ENCODE assay signal across 13 cellular contexts in genomic region chr11:32792111-32792947, GRCh38. TPM values are rescaled to one million over a fixed set of nuclear protein-coding genes. Genes with fewer than 3 reads are reported as not detected.
A peak's percentile ranks its signal among the peaks of the same experiment; 100 is the strongest.
DNase-seq lines count a peak whose midpoint lies in the region; ATAC-seq and TF ChIP-seq lines count a peak whose summit lies in the region.
"Had no signal": no experiment of that assay in that cellular context is flagged by ENCODE, and none has a peak within 500 bp of the region (broad histone marks: within the 10 kb centered on the region; RNA-seq: fewer than 3 reads in every experiment).

No MANE protein-coding gene starts in this region.

- H3K4ac ChIP-seq in mesenchymal stem cell (ENCODE audit: low read depth in 1 of 2, low read length in 2 of 2) = no peak overlapping the region

- H4K8ac ChIP-seq in mesenchymal stem cell (ENCODE audit: low read length) = no peak overlapping the region

- H3K36me3 ChIP-seq in mesenchymal stem cell (ENCODE audit: control insufficient read depth in 1 of 2, insufficient read depth in 2 of 2, low read depth in 1 of 2, low read length in 2 of 2) (no peaks in the 10 kb centered on the region), colonic mucosa (no peaks in the 10 kb centered on the region)
- H3K36me3 ChIP-seq: brain microvascular endothelial cell had no signal

- intact Hi-C loops in activated B cell treated with CpG ODN at 0.5 μM for 24 hours (cut with micrococcal nuclease) (loop anchor here (10.0 kb wide), 1 partner anchor 208 kb away; the partner anchor contains the start of gene EIF3M), colonic mucosa (cut with DNase I) (loop anchor here (5.0 kb wide), 1 partner anchor 470 kb away; no protein-coding TSS in a partner anchor)

- no peak overlapping the region for H3K27ac Mint-ChIP-seq in activated B cell treated with CpG ODN at 0.5 μM for 24 hours
- H3K27ac Mint-ChIP-seq: activated CD4-positive, alpha-beta T cell treated with anti-CD3 and anti-CD28 coated beads, Interleukin-2, amount 10 ng/mL, durations not matched to agents 24 days and 14 days; stimulated activated naive CD8-positive, alpha-beta T cell treated with anti-CD3 and anti-CD28 coated beads, Interleukin-15, amount 100 ng/mL, for 72 hours had no signal

- H3K4me2 ChIP-seq in mesenchymal stem cell (ENCODE audit: low read length, poor library complexity, severe bottlenecking) = peak overlapping the region; percentile 39

- TF ChIP-seq CTCF in activated B cell treated with CpG ODN at 0.5 μM for 24 hours (IDR thresholded peaks at IDR 0.05) (no peak), colonic mucosa (IDR thresholded peaks at IDR 0.05) (no peak)

- H3K4me1 ChIP-seq in mesenchymal stem cell (ENCODE audit: control insufficient read depth, insufficient read depth, low read depth, low read length) (no peaks in the 10 kb centered on the region), colonic mucosa (no peaks in the 10 kb centered on the region)

- H2BK5ac ChIP-seq in mesenchymal stem cell (ENCODE audit: low read depth, low read length, poor library complexity, severe bottlenecking) = no peak overlapping the region

- H3K27me3 ChIP-seq in mesenchymal stem cell (ENCODE audit: control insufficient read depth in 1 of 2, insufficient read depth in 1 of 2, low read length in 2 of 2) = peaks cover 4 to 8% of the 10 kb centered on the region in 2 experiments
- H3K27me3 ChIP-seq in colonic mucosa = no peaks in the 10 kb centered on the region
- H3K27me3 ChIP-seq: brain microvascular endothelial cell had no signal

- ATAC-seq in GM18498 (IDR thresholded peaks at IDR 0.05; ENCODE audit: unreplicated experiment) = peak; percentile 8
- ATAC-seq in HG02840 (IDR thresholded peaks at IDR 0.05; ENCODE audit: low FRiP score, unreplicated experiment) = peak; percentile 16
- no peak for ATAC-seq in activated B cell treated with CpG ODN at 0.5 μM for 24 hours (ENCODE audit: low read depth)

- H3K14ac ChIP-seq in mesenchymal stem cell (ENCODE audit: low read length in 2 of 2) = no peak overlapping the region

- H3K9me3 ChIP-seq in mesenchymal stem cell (ENCODE audit: control insufficient read depth, low read length) (no peaks in the 10 kb centered on the region), colonic mucosa (no peaks in the 10 kb centered on the region)

- no peak overlapping the region for H2AK5ac ChIP-seq in mesenchymal stem cell (ENCODE audit: low read length, severe bottlenecking)

- CTCF ChIA-PET in activated B cell treated with CpG ODN at 0.5 μM for 24 hours (lab: Charles Lee) = interaction anchor here (1.0 to 3.3 kb wide), 5 partner anchors 32 to 1685 kb away, joined by 3 to 23 read pairs (median 4); no protein-coding TSS in a partner anchor

- 39% methylated on average over 4 of the region's 6 CpGs for WGBS in mesenchymal stem cell

- peak overlapping the region; percentile 77 for H3K9ac ChIP-seq in mesenchymal stem cell (ENCODE audit: low read length)
- H3K9ac ChIP-seq in colonic mucosa (ENCODE audit: low read depth in 2 of 2, low read length in 2 of 2) = no peak overlapping the region

- no peak overlapping the region for H2AFZ ChIP-seq in mesenchymal stem cell (ENCODE audit: low read depth, low read length)

- DNase-seq in activated B cell treated with CpG ODN at 0.5 μM for 24 hours (no peak), mesenchymal stem cell (no peak), C1 segment of cervical spinal cord (lab: John Stamatoyannopoulos, UW) (no peak), SIG-M5 (lab: John Stamatoyannopoulos, UW) (no peak), colonic mucosa (no peak), DMS53 treated with DMSO at 0.1 percent for 48 hours (lab: John Stamatoyannopoulos, UW; ENCODE audit: unreplicated experiment) (no peak)

- no peak overlapping the region for H2BK120ac ChIP-seq in mesenchymal stem cell (ENCODE audit: low read depth, low read length)

- H3K79me1 ChIP-seq in mesenchymal stem cell (replicated peaks; ENCODE audit: low read length, poor library complexity, severe bottlenecking) = no peaks in the 10 kb centered on the region

- no peak overlapping the region for H2BK12ac ChIP-seq in mesenchymal stem cell (ENCODE audit: low read length in 2 of 2)

- H3K4me1 Mint-ChIP-seq in activated B cell treated with CpG ODN at 0.5 μM for 24 hours = peaks cover 6% of the 10 kb centered on the region
- H3K4me1 Mint-ChIP-seq: stimulated activated naive CD8-positive, alpha-beta T cell treated with anti-CD3 and anti-CD28 coated beads, Interleukin-15, amount 100 ng/mL, for 72 hours had no signal

- H4K91ac ChIP-seq in mesenchymal stem cell (ENCODE audit: low read length) = no peak overlapping the region

- no peaks in the 10 kb centered on the region for H3K27me3 Mint-ChIP-seq in activated B cell treated with CpG ODN at 0.5 μM for 24 hours
- H3K27me3 Mint-ChIP-seq: stimulated activated naive CD8-positive, alpha-beta T cell treated with anti-CD3 and anti-CD28 coated beads, Interleukin-15, amount 100 ng/mL, for 72 hours had no signal

- H3K23ac ChIP-seq in mesenchymal stem cell (ENCODE audit: low read length in 2 of 2) = no peak overlapping the region

- H3K9me3 Mint-ChIP-seq in activated B cell treated with CpG ODN at 0.5 μM for 24 hours = no peaks in the 10 kb centered on the region
- H3K9me3 Mint-ChIP-seq: activated CD4-positive, alpha-beta T cell treated with anti-CD3 and anti-CD28 coated beads, Interleukin-2, amount 10 ng/mL, durations not matched to agents 24 days and 14 days; stimulated activated naive CD8-positive, alpha-beta T cell treated with anti-CD3 and anti-CD28 coated beads, Interleukin-15, amount 100 ng/mL, for 72 hours had no signal

- no peaks in the 10 kb centered on the region for H3K36me3 Mint-ChIP-seq in activated B cell treated with CpG ODN at 0.5 μM for 24 hours (ENCODE audit: low read depth)

- no peak overlapping the region for H3K18ac ChIP-seq in mesenchymal stem cell (ENCODE audit: low read depth in 1 of 2, low read length in 2 of 2)

- H2BK15ac ChIP-seq in mesenchymal stem cell (ENCODE audit: low read depth, poor library complexity, severe bottlenecking) = no peak overlapping the region

- H3K4me3 Mint-ChIP-seq in activated B cell treated with CpG ODN at 0.5 μM for 24 hours = peak overlapping the region; percentile 15

- POLR2A ChIA-PET in activated B cell treated with CpG ODN at 0.5 μM for 24 hours (lab: Charles Lee) = no interaction called here

- H3K27ac ChIP-seq in mesenchymal stem cell (ENCODE audit: low read length, poor library complexity, severe bottlenecking) (no peak overlapping the region), colonic mucosa (no peak overlapping the region)
- H3K27ac ChIP-seq: brain microvascular endothelial cell had no signal

- H3K4me3 ChIP-seq in mesenchymal stem cell (ENCODE audit: insufficient read depth in 1 of 2, low read depth in 1 of 2, low read length in 2 of 2) (peak overlapping the region in 1 of 2 experiments; percentile 59), colonic mucosa (no peak overlapping the region)

RNA-seq across cellular contexts. Expression of gene CCDC73, which starts 2.1 kb away (rescaled TPM):
- 0.07 TPM in 1 of 2 replicates, not detected in the other for total RNA-seq in activated B cell treated with CpG ODN at 0.5 μM for 24 hours
- 0.01 TPM for polyA plus RNA-seq in mesenchymal stem cell (2013, experiment 1 of 2)
- polyA plus RNA-seq in mesenchymal stem cell (2013, experiment 2 of 2) = not detected
- not detected for total RNA-seq in colonic mucosa
- total RNA-seq: activated CD4-positive, alpha-beta T cell treated with anti-CD3 and anti-CD28 coated beads, Interleukin-2, amount 10 ng/mL, durations not matched to agents 24 days and 14 days; LHCN-M2; skeletal muscle tissue had no signal

RNA-seq across cellular contexts. Expression of gene PRRG4, which starts 37.4 kb away (rescaled TPM):
- total RNA-seq in activated B cell treated with CpG ODN at 0.5 μM for 24 hours = 0.17 and 0.33 TPM in 2 replicates
- polyA plus RNA-seq in mesenchymal stem cell (2013, experiment 1 of 2) = 0.37 TPM
- polyA plus RNA-seq in mesenchymal stem cell (2013, experiment 2 of 2) = 0.48 TPM
- total RNA-seq in colonic mucosa = 10 to 100 TPM; 11.5 to 18.6 TPM
